In the genomic region with DNA sequence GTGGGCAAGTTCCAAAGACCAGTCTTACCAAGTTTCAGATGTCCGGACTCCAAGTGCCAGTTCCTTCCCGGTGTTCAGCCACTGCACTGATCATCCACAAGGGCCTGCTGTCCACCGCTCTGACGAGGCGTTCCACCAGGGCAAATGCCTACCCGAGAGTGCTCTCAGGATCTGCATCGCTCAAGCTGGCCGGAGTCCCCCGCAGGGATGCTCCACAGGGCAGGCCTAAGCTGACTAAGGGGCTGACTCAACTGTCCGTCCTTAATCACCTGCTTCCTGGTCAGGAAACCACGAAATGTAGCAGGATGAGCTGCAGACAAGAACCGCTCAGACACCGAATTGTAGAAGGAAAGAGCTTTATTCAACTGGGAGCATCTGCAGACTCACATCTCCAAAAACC, we compare ENCODE assay signal across 27 cellular contexts.
"Had no signal": no experiment of that assay in that cellular context is flagged by ENCODE, and none has a peak within 500 bp of the region (broad histone marks: within the 10 kb centered on the region; RNA-seq: fewer than 3 reads in every experiment).

No MANE protein-coding gene starts in this region.

- H3K4me3 Mint-ChIP-seq: dendritic cell treated with granulocyte-macrophage colony-stimulating factor and Interleukin-4, amounts not matched to agents 40 ng/mL and 50 ng/mL, for 4 days; mesothelial cell of epicardium; nephron; neural progenitor cell; stimulated activated effector memory CD8-positive, alpha-beta T cell treated with anti-CD3 and anti-CD28 coated beads, Interleukin-12 subunit alpha, Interleukin-12 subunit beta, amount 100 ng/mL, for 72 hours; type B pancreatic cell had no signal

- H3K9me3 Mint-ChIP-seq: dendritic cell treated with granulocyte-macrophage colony-stimulating factor and Interleukin-4, amounts not matched to agents 40 ng/mL and 50 ng/mL, for 4 days; nephron; type B pancreatic cell had no signal

- FAIRE-seq: colon, endothelial cell of umbilical vein, islet of Langerhans had no signal

- H3K4me1 Mint-ChIP-seq: mesothelial cell of epicardium; nephron; stimulated activated effector memory CD8-positive, alpha-beta T cell treated with anti-CD3 and anti-CD28 coated beads, Interleukin-12 subunit alpha, Interleukin-12 subunit beta, amount 100 ng/mL, for 72 hours had no signal

- DNase-seq: effector CD8-positive, alpha-beta T cell; foreskin keratinocyte; heart left ventricle; kidney glomerular epithelial cell; left ventricle myocardium superior; lower lobe of right lung; mucosa of descending colon; naive B cell; psoas muscle; right cardiac atrium; sigmoid colon; stimulated activated CD4-positive, alpha-beta T cell treated with anti-CD3 and anti-CD28 coated beads, Interleukin-2, amount 100 ng/mL, for 24 hours; stimulated activated CD4-positive, alpha-beta T cell treated with anti-CD3 and anti-CD28 coated beads, Interleukin-4, amount 100 ng/mL, for 24 hours; stimulated activated naive CD8-positive, alpha-beta T cell treated with anti-CD3 and anti-CD28 coated beads, Interleukin-15, Interleukin-2, amounts not matched to agents 100 U/mL and 50 U/mL, for 24 hours; substantia nigra; testis; tibial artery had no signal

- ATAC-seq: foreskin keratinocyte; gastroesophageal sphincter; heart left ventricle; left ventricle myocardium superior; lower lobe of right lung; mucosa of descending colon; psoas muscle; right cardiac atrium; stimulated activated effector memory CD8-positive, alpha-beta T cell treated with anti-CD3 and anti-CD28 coated beads, Interleukin-12 subunit alpha, Interleukin-12 subunit beta, amount 100 ng/mL, for 72 hours; stimulated activated naive CD8-positive, alpha-beta T cell treated with anti-CD3 and anti-CD28 coated beads, Interleukin-15, Interleukin-2, amounts not matched to agents 100 U/mL and 50 U/mL, for 24 hours had no signal

- H3K27ac Mint-ChIP-seq: dendritic cell treated with granulocyte-macrophage colony-stimulating factor and Interleukin-4, amounts not matched to agents 40 ng/mL and 50 ng/mL, for 4 days; mesothelial cell of epicardium; nephron; neural progenitor cell; stimulated activated effector memory CD8-positive, alpha-beta T cell treated with anti-CD3 and anti-CD28 coated beads, Interleukin-12 subunit alpha, Interleukin-12 subunit beta, amount 100 ng/mL, for 72 hours; type B pancreatic cell had no signal

- H3K36me3 Mint-ChIP-seq: mesothelial cell of epicardium; stimulated activated effector memory CD8-positive, alpha-beta T cell treated with anti-CD3 and anti-CD28 coated beads, Interleukin-12 subunit alpha, Interleukin-12 subunit beta, amount 100 ng/mL, for 72 hours; type B pancreatic cell had no signal

- H3K27me3 Mint-ChIP-seq: dendritic cell treated with granulocyte-macrophage colony-stimulating factor and Interleukin-4, amounts not matched to agents 40 ng/mL and 50 ng/mL, for 4 days; naive B cell; type B pancreatic cell had no signal
